Comparison of ENCODE assay signal across 33 cellular contexts in the genomic region with DNA sequence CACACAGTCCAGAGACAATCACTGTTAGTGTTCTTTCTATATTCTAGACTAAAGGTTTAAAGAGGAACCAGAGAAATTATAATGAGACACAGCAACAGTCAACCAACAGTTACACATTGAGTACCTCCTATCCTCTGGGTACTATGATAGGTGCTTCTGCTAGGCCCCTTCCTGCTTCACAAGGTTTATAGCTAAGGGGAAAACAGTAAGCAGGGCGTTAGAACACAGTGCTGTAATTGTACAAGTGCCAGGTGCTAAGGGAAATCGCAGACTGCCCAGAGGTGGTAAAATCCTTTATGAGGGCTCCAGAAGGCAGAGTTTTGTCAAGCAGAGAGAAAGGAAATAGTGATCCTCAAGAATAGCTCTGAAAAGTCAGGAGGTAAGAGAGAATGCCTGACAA.
"Had no signal": no experiment of that assay in that cellular context is flagged by ENCODE, and none has a peak within 500 bp of the region (broad histone marks: within the 10 kb centered on the region; RNA-seq: fewer than 3 reads in every experiment).

No MANE protein-coding gene starts in this region.

- DNase-seq: activated B cell treated with CpG ODN at 0.5 μM for 24 hours; activated CD4-positive, alpha-beta memory T cell treated with anti-CD3 and anti-CD28 coated beads for 36 hours; activated CD4-positive, alpha-beta T cell treated with anti-CD3 and anti-CD28 coated beads for 4 hours; activated CD4-positive, alpha-beta T cell treated with anti-CD3 and anti-CD28 coated beads, Interleukin-2, amount 50 U/mL, for 1 hour; activated CD4-positive, CD25-positive, alpha-beta regulatory T cell treated with anti-CD3 and anti-CD28 coated beads, Interleukin-2, amount 50 U/mL, for 72 hours; activated CD8-positive, alpha-beta memory T cell treated with anti-CD3 and anti-CD28 coated beads, Interleukin-2, amount 50 U/mL, for 4 hours; activated gamma-delta T cell treated with Interleukin-2 at 50 U/mL for 16 hours; activated naive CD4-positive, alpha-beta T cell treated with anti-CD3 and anti-CD28 coated beads for 36 hours; activated T-cell treated with anti-CD3 and anti-CD28 coated beads for 4 hours; activated T-cell treated with anti-CD3 and anti-CD28 coated beads, Interleukin-2, amount 50 U/mL, for 4 hours; anterior cingulate cortex; caudate nucleus; cerebellar nuclear complex; Kasumi-1; KG1; MM.1S; MV-4-11; NCI-H1092; NCI-H1436 treated with DMSO at 0.1 percent for 48 hours; NCI-H1694 treated with DMSO at 0.1 percent for 48 hours; NCI-H345; NCI-H526 treated with DMSO at 0.1 percent for 48 hours; NK-92 treated with Interleukin-12 subunit alpha and Interleukin-12 subunit beta, amount 100 ng/mL, for 24 hours; PC-9; SIG-M5; T-cell; T-helper 17 cell; T-helper 9 cell had no signal

- H3K27ac ChIP-seq: PC-9, RWPE1, VCaP had no signal

- ATAC-seq: activated naive CD4-positive, alpha-beta T cell treated with anti-CD3 and anti-CD28 coated beads, Interleukin-2, amount 50 U/mL, for 72 hours; activated T-cell treated with anti-CD3 and anti-CD28 coated beads, Interleukin-2, amount 50 U/mL, for 4 hours; Right ventricle myocardium inferior; SK-N-SH treated with all-trans-retinoic acid at 6 μM for 48 hours; T-cell; T-helper 17 cell had no signal

- H3K4me3 ChIP-seq: PC-9 had no signal
